ENCODE assay signal across 1 cellular context in the genomic region with DNA sequence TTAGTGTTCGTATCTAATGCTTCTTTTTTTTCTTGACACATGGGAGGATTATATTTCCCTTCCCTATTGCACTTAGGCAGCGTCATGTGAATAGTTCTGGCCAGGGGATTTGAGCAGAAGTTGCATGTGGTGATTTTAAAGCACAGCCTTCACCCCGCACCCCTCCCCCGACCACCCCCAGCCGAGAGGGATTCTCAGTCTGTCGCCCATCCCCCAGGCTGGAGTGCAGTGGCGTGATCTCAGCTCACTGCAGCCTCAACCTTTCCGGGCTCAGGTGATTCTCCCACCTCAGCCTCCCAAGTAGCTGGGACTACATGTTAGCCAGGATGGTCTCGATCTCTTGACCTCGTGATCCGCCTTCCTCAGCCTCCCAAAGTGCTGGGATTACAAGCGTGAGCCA.
A peak's percentile ranks its signal among the peaks of the same experiment; 100 is the strongest.
TF ChIP-seq lines count a peak whose summit lies in the region.

No MANE protein-coding gene starts in this region.

TF ChIP-seq in WTC11, 78 proteins besides CTCF, POLR2A, EP300 and RAD21:
- TF ChIP-seq, protein P1, sequence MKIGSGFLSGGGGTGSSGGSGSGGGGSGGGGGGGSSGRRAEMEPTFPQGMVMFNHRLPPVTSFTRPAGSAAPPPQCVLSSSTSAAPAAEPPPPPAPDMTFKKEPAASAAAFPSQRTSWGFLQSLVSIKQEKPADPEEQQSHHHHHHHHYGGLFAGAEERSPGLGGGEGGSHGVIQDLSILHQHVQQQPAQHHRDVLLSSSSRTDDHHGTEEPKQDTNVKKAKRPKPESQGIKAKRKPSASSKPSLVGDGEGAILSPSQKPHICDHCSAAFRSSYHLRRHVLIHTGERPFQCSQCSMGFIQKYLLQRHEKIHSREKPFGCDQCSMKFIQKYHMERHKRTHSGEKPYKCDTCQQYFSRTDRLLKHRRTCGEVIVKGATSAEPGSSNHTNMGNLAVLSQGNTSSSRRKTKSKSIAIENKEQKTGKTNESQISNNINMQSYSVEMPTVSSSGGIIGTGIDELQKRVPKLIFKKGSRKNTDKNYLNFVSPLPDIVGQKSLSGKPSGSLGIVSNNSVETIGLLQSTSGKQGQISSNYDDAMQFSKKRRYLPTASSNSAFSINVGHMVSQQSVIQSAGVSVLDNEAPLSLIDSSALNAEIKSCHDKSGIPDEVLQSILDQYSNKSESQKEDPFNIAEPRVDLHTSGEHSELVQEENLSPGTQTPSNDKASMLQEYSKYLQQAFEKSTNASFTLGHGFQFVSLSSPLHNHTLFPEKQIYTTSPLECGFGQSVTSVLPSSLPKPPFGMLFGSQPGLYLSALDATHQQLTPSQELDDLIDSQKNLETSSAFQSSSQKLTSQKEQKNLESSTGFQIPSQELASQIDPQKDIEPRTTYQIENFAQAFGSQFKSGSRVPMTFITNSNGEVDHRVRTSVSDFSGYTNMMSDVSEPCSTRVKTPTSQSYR (CRISPR knock-in tag; IDR thresholded peaks at IDR 0.05) = 0 out of 2 replicates have a peak, but pooled peaks have one; percentile 53
TF ChIP-seq in WTC11: peak in this region for 1; not testable (repeated sequence) for 77.
